Comparison of ENCODE assay signal across 2 cellular contexts in genomic region chr18:32891797-32892196, GRCh38.
TF ChIP-seq lines count a peak whose summit lies in the region.

No MANE protein-coding gene starts in this region.

TF ChIP-seq in SK-N-SH, 30 proteins besides CTCF, POLR2A, EP300 and RAD21 (continued from another document):
- TF ChIP-seq RCOR1 (IDR thresholded peaks at IDR 0.05; ENCODE audit: low read length) (no peak), EZH2phosphoT487 (IDR thresholded peaks at IDR 0.05; ENCODE audit: borderline replicate concordance, low read depth) (no peak), SMC3 (IDR thresholded peaks at IDR 0.05; ENCODE audit: low read depth, low read length) (no peak), FOXJ3 (CRISPR knock-in tag; IDR thresholded peaks at IDR 0.05) (no peak), FOXM1 (IDR thresholded peaks at IDR 0.05; ENCODE audit: low read depth) (no peak), TEAD4 (IDR thresholded peaks at IDR 0.05; ENCODE audit: borderline replicate concordance, insufficient read depth) (no peak), NFIC (IDR thresholded peaks at IDR 0.05; ENCODE audit: borderline replicate concordance) (no peak)

TF ChIP-seq in SK-N-SH treated with all-trans-retinoic acid at 6 μM for 48 hours, 23 proteins besides CTCF, POLR2A, EP300 and RAD21 (continued from another document):
- no peak for TF ChIP-seq TSHZ2 (CRISPR knock-in tag; IDR thresholded peaks at IDR 0.05)
